In the genomic region with DNA sequence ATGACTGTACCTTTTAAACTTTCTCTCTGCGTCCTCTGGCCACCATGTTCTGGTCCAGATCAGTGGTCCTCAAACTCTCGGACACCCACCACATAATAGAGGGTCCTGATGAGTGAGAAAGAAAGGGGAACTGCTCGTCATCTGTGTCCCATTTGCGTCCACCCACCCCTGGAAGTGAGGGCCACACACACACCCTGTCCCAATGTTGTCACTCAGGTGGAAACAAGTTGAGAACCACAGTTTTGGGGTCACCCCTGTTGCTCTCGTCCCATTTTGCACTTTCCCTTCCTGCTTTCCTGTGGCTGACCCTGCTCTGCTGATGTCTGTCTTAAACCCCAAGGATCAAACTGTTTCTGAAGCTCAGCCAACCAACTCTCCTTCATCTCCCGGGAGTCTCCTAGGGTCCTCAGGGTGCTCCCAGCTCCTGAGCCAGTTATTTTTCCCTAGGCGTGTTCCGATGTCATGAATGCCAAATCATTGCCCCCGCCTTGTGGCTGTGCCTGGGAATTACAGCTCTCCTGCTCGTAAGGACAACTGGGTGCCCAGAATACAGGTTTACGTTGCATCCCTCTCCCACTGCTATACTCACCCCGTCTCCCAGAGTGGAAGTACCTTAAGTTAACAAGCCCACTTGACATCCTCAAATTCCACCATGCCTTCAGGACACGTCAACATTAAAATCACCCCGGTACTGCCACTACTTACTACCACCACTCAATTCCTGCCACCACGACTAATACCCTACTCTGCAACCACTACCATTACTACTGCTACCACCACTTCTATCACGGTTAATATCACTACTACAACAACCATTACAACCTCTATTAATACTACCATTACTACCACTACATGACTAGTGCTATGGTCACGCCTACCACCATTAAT, we compare ENCODE assay signal across 8 cellular contexts. TPM values are rescaled to one million over a fixed set of nuclear protein-coding genes. Genes with fewer than 3 reads are reported as not detected.
DNase-seq lines count a peak whose midpoint lies in the region; ATAC-seq, FAIRE-seq and TF ChIP-seq lines count a peak whose summit lies in the region.

No MANE protein-coding gene starts in this region.

- peak overlapping the region in 1 of 2 experiments; percentile 44; a peak in 1 of 4 replicates for H4K8ac ChIP-seq in IMR-90 (ENCODE audit: low read depth in 2 of 2, low read length in 2 of 2)

- 0 out of 2 replicates have a peak, but pooled peaks cover 3% of the 10 kb centered on the region for H3K9me1 ChIP-seq in IMR-90 (ENCODE audit: insufficient read depth, low read length)

- no peak overlapping the region for H3K14ac ChIP-seq in IMR-90 (replicated peaks; ENCODE audit: low read depth, low read length)

- H2BK20ac ChIP-seq in IMR-90 (ENCODE audit: low read depth, low read length): peak overlapping the region; percentile 76

- BruUV-seq in IMR-90 (replicated peaks; lab: Mats Ljungman, UMichigan): no TSS peak

- no peak overlapping the region for H3K4me2 ChIP-seq in IMR-90 (ENCODE audit: low read depth, low read length)

- H4K20me1 ChIP-seq in IMR-90 (ENCODE audit: insufficient read depth, low read length): no peaks in the 10 kb centered on the region

- WGBS in IMR-90 (ENCODE audit: extremely low coverage in 2 of 2, insufficient read length in 1 of 2), 2 experiments: 42% methylated on average over 11 of the region's 17 CpGs; no CpG with 5 or more reads in 1 of the 2 experiments

- FAIRE-seq in D721Med (lab: Jason Lieb, UNC) (no peak), RCC 7860 (lab: Jason Lieb, UNC) (no peak)

- H2AK5ac ChIP-seq in IMR-90 (ENCODE audit: low read depth, low read length): peak overlapping the region; percentile 63; the same call in 1 of the 2 replicates

- no peaks in the 10 kb centered on the region for H3K79me1 ChIP-seq in IMR-90 (ENCODE audit: low read depth in 1 of 2, low read length in 2 of 2)

- H3K23ac ChIP-seq in IMR-90 (ENCODE audit: low read depth, low read length): no peak overlapping the region

- H3K9me3 ChIP-seq in IMR-90 (ENCODE audit: control insufficient read depth, insufficient read depth, low read length): peaks cover 6% of the 10 kb centered on the region
- no peaks in the 10 kb centered on the region for H3K9me3 ChIP-seq in thoracic aorta

- H2AK9ac ChIP-seq in IMR-90 (replicated peaks; ENCODE audit: low read depth, low read length, poor library complexity): no peak overlapping the region

- POLR2A ChIA-PET in IMR-90 (lab: Charles Lee; ENCODE audit: unreplicated experiment): no interaction called here

- peak overlapping the region; percentile 38; the same call in 1 of the 2 replicates for H2BK120ac ChIP-seq in IMR-90 (ENCODE audit: low read depth, low read length)

- DNase-seq in D721Med (ENCODE audit: insufficient read length, low spot score) (no peak), IMR-90 (peak; percentile 62), RCC 7860 (ENCODE audit: low spot score) (peak; percentile 29), brain pericyte (ENCODE audit: low read depth, low spot score) (peak; percentile 17), left kidney (ENCODE audit: low read depth, low spot score) (peak; percentile 81), thoracic aorta (ENCODE audit: low spot score) (no peak), NOMO-1 (lab: John Stamatoyannopoulos, UW; ENCODE audit: unreplicated experiment in 2 of 2) (no peak)

- in situ Hi-C loops in IMR-90 (cut with MboI; ENCODE audit: low sequenced_read_pairs): no loop called here

- TF ChIP-seq POLR2A in IMR-90 (IDR thresholded peaks at IDR 0.05; ENCODE audit: low read depth, low read length): no peak

- no peak overlapping the region for H3K9ac ChIP-seq in IMR-90 (ENCODE audit: low read depth, low read length)

- peak overlapping the region; percentile 82 for H2AFZ ChIP-seq in IMR-90 (replicated peaks; ENCODE audit: low read length, poor library complexity)

- no peaks in the 10 kb centered on the region for H3K36me3 ChIP-seq in IMR-90 (ENCODE audit: control insufficient read depth, insufficient read depth, low read length)
- H3K36me3 ChIP-seq in thoracic aorta: no peaks in the 10 kb centered on the region

- peak overlapping the region; percentile 20; the same call in 1 of the 2 replicates for H4K91ac ChIP-seq in IMR-90 (ENCODE audit: insufficient read depth, low read depth, low read length)

- 0 out of 2 replicates have a peak overlapping the region, but pooled peaks have one; percentile 8 for H3K56ac ChIP-seq in IMR-90 (ENCODE audit: extremely low read depth, insufficient read depth, low read length)

- dilution Hi-C loops in IMR-90 (cut with HindIII; ENCODE audit: low sequenced_read_pairs, unreplicated experiment): no loop called here

- H3K4me3 ChIP-seq in IMR-90 (ENCODE audit: insufficient read depth, low read depth, low read length) (no peak overlapping the region), thoracic aorta (no peak overlapping the region)

- CTCF ChIA-PET in IMR-90 (lab: Yijun Ruan, JAX): interaction anchor here (0.9 to 1.8 kb wide), 9 partner anchors 9 to 120 kb away, joined by 3 to 11 read pairs (median 4); no protein-coding TSS in a partner anchor

- TF ChIP-seq CTCF in D721Med (IDR thresholded peaks at IDR 0.05; ENCODE audit: insufficient read depth, missing control alignments) (peak; percentile 80), IMR-90 (conservative IDR thresholded peaks at IDR 0.05; ENCODE audit: low read depth, low read length) (peak; percentile 80), thoracic aorta (IDR thresholded peaks at IDR 0.05) (peak; percentile 37)

- no peak overlapping the region for H2BK5ac ChIP-seq in IMR-90 (ENCODE audit: low read depth, low read length, poor library complexity, severe bottlenecking)

- H3K18ac ChIP-seq in IMR-90 (ENCODE audit: low read depth, low read length): no peak overlapping the region

- H3K4ac ChIP-seq in IMR-90 (ENCODE audit: low read depth, low read length): peak overlapping the region; percentile 71

- no peak overlapping the region for H4K5ac ChIP-seq in IMR-90 (ENCODE audit: low read depth, low read length)

- H3K4me1 ChIP-seq in IMR-90 (ENCODE audit: control insufficient read depth, insufficient read depth, low read length): 0 out of 2 replicates have a peak, but pooled peaks cover 2% of the 10 kb centered on the region
- H3K4me1 ChIP-seq in thoracic aorta (ENCODE audit: control insufficient read depth in 1 of 2, low read depth in 2 of 2): no peaks in the 10 kb centered on the region

- H3K27me3 ChIP-seq in IMR-90 (ENCODE audit: control insufficient read depth, insufficient read depth, low read length): no peaks in the 10 kb centered on the region
- no peaks in the 10 kb centered on the region for H3K27me3 ChIP-seq in thoracic aorta (replicated peaks; ENCODE audit: insufficient read depth)

- H3K27ac ChIP-seq in IMR-90 (ENCODE audit: insufficient read depth, low read length) (no peak overlapping the region), thoracic aorta (no peak overlapping the region)

- peak overlapping the region; percentile 79; the same call in 1 of the 3 replicates for H2BK15ac ChIP-seq in IMR-90 (ENCODE audit: low read depth, low read length)

- TF ChIP-seq RAD21 in IMR-90 (IDR thresholded peaks at IDR 0.05; ENCODE audit: low read length): peak; percentile 85

- intact Hi-C loops in IMR-90 (cut with micrococcal nuclease): loop anchor here (1.0 kb wide), 1 partner anchor 121 kb away; no protein-coding TSS in a partner anchor

- ATAC-seq in IMR-90 (ENCODE audit: low read depth): peak; percentile 92
- ATAC-seq in thoracic aorta (ENCODE audit: insufficient number of reproducible peaks, low FRiP score, low read depth): no peak
- no peak for ATAC-seq in GM21390 (IDR thresholded peaks at IDR 0.05; ENCODE audit: unreplicated experiment)

TF ChIP-seq in IMR-90, 13 proteins besides CTCF, POLR2A, EP300 and RAD21:
- TF ChIP-seq, protein P1, sequence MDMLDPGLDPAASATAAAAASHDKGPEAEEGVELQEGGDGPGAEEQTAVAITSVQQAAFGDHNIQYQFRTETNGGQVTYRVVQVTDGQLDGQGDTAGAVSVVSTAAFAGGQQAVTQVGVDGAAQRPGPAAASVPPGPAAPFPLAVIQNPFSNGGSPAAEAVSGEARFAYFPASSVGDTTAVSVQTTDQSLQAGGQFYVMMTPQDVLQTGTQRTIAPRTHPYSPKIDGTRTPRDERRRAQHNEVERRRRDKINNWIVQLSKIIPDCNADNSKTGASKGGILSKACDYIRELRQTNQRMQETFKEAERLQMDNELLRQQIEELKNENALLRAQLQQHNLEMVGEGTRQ (IDR thresholded peaks at IDR 0.05; ENCODE audit: low read depth, low read length): no peak
- peak; percentile 94 for TF ChIP-seq SMC3 (IDR thresholded peaks at IDR 0.05; ENCODE audit: low read depth, low read length)
- TF ChIP-seq RCOR1 (IDR thresholded peaks at IDR 0.05; ENCODE audit: insufficient replicate concordance, low read length): no peak
- TF ChIP-seq NFE2L2 (IDR thresholded peaks at IDR 0.05; ENCODE audit: low read depth, low read length): no peak
- no peak for TF ChIP-seq FOS (IDR thresholded peaks at IDR 0.05; ENCODE audit: low read depth, low read length)
- TF ChIP-seq MAZ (IDR thresholded peaks at IDR 0.05; ENCODE audit: borderline replicate concordance, low read depth, low read length): no peak
TF ChIP-seq in IMR-90: peak in this region for 1.

RNA-seq across cellular contexts. Expression of a gene that starts 26.0 kb away (rescaled TPM):
- total RNA-seq in IMR-90 (2012; rRNA removed) (not detected in 2 replicates), thoracic aorta (not detected)
- not detected in 2 replicates for polyA plus RNA-seq in IMR-90 (2012; rRNA removed)
- not detected in 2 replicates for polyA plus RNA-seq in IMR-90 (2012; cell fraction: cytosol; rRNA removed)
- polyA plus RNA-seq in IMR-90 (2012; cell fraction: nucleus; rRNA removed; ENCODE audit: low replicate concordance): 0.05 TPM in 1 of 2 replicates, not detected in the other

Comparison
In these comparisons a context has a peak if more than half of its experiments do, and no peak if none do; other contexts are left out.
1. DNase-seq: peak in IMR-90 (single experiment), RCC 7860 (single experiment), brain pericyte (single experiment) and left kidney (single experiment); none in D721Med (single experiment), thoracic aorta (single experiment) and NOMO-1 (0 of 2).
2. Peak in every context shown above with its lines, with median percentiles within 50 percentile points of each other: CTCF ChIP-seq.